Comparison of ENCODE assay signal across 1 cellular context in genomic region chr2:234802845-234803171, GRCh38.
TF ChIP-seq lines count a peak whose summit lies in the region.

No MANE protein-coding gene starts in this region.

TF ChIP-seq in HepG2, 621 proteins besides CTCF, POLR2A, EP300 and RAD21 (continued from another document):
- no peak for TF ChIP-seq SNAPC4 (CRISPR knock-in tag; IDR thresholded peaks at IDR 0.05)
- peak; percentile 2; the same call in 1 of the 2 replicates for TF ChIP-seq NFIC (IDR thresholded peaks at IDR 0.05; ENCODE audit: low read length)
- no peak for TF ChIP-seq FOXP1 (IDR thresholded peaks at IDR 0.05)
- TF ChIP-seq FOXP1 (CRISPR knock-in tag; IDR thresholded peaks at IDR 0.05): peak; percentile 5; the same call in 1 of the 2 replicates
- 0 out of 2 replicates have a peak, but pooled peaks have one; percentile 30 for TF ChIP-seq MXD4 (CRISPR knock-in tag; IDR thresholded peaks at IDR 0.05)
- TF ChIP-seq, protein P1, sequence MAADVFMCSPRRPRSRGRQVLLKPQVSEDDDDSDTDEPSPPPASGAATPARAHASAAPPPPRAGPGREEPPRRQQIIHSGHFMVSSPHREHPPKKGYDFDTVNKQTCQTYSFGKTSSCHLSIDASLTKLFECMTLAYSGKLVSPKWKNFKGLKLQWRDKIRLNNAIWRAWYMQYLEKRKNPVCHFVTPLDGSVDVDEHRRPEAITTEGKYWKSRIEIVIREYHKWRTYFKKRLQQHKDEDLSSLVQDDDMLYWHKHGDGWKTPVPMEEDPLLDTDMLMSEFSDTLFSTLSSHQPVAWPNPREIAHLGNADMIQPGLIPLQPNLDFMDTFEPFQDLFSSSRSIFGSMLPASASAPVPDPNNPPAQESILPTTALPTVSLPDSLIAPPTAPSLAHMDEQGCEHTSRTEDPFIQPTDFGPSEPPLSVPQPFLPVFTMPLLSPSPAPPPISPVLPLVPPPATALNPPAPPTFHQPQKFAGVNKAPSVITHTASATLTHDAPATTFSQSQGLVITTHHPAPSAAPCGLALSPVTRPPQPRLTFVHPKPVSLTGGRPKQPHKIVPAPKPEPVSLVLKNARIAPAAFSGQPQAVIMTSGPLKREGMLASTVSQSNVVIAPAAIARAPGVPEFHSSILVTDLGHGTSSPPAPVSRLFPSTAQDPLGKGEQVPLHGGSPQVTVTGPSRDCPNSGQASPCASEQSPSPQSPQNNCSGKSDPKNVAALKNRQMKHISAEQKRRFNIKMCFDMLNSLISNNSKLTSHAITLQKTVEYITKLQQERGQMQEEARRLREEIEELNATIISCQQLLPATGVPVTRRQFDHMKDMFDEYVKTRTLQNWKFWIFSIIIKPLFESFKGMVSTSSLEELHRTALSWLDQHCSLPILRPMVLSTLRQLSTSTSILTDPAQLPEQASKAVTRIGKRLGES (CRISPR knock-in tag; IDR thresholded peaks at IDR 0.05; ENCODE audit: borderline replicate concordance): no peak
- 0 out of 2 replicates have a peak, but pooled peaks have one; percentile 4 for TF ChIP-seq MAX (IDR thresholded peaks at IDR 0.05)
- 0 out of 2 replicates have a peak, but pooled peaks have one; percentile 23 for TF ChIP-seq THAP11 (CRISPR knock-in tag; IDR thresholded peaks at IDR 0.05)
- TF ChIP-seq, protein P2, sequence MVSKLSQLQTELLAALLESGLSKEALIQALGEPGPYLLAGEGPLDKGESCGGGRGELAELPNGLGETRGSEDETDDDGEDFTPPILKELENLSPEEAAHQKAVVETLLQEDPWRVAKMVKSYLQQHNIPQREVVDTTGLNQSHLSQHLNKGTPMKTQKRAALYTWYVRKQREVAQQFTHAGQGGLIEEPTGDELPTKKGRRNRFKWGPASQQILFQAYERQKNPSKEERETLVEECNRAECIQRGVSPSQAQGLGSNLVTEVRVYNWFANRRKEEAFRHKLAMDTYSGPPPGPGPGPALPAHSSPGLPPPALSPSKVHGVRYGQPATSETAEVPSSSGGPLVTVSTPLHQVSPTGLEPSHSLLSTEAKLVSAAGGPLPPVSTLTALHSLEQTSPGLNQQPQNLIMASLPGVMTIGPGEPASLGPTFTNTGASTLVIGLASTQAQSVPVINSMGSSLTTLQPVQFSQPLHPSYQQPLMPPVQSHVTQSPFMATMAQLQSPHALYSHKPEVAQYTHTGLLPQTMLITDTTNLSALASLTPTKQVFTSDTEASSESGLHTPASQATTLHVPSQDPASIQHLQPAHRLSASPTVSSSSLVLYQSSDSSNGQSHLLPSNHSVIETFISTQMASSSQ (IDR thresholded peaks at IDR 0.05; ENCODE audit: low read depth): 0 out of 2 replicates have a peak, but pooled peaks have one; percentile 18
- TF ChIP-seq, protein P2 (CRISPR knock-in tag; IDR thresholded peaks at IDR 0.05; ENCODE audit: borderline replicate concordance): no peak
- TF ChIP-seq ZMYM4 (CRISPR knock-in tag; IDR thresholded peaks at IDR 0.05): peak; percentile 23; the same call in 1 of the 2 replicates
- no peak for TF ChIP-seq USF2 (IDR thresholded peaks at IDR 0.05; ENCODE audit: low read depth, low read length)
- TF ChIP-seq USF2 (CRISPR knock-in tag; IDR thresholded peaks at IDR 0.05; ENCODE audit: borderline replicate concordance): peak; percentile 36; the same call in 1 of the 2 replicates
- TF ChIP-seq YEATS4 (CRISPR knock-in tag; IDR thresholded peaks at IDR 0.05; ENCODE audit: borderline replicate concordance): 0 out of 2 replicates have a peak, but pooled peaks have one; percentile 35
